In genomic region chrX:113315927-113316326, GRCh38 we compare ENCODE assay signal across 29 cellular contexts.
"Had no signal": no experiment of that assay in that cellular context is flagged by ENCODE, and none has a peak within 500 bp of the region (broad histone marks: within the 10 kb centered on the region; RNA-seq: fewer than 3 reads in every experiment).

No MANE protein-coding gene starts in this region.

- H3K4me3 ChIP-seq: ascending aorta, cardiac muscle cell had no signal

- H3K27ac ChIP-seq: ascending aorta, cardiac muscle cell, VCaP had no signal

- FAIRE-seq: bronchial epithelial cell, TTC549 had no signal

- H3K4me1 ChIP-seq: ascending aorta had no signal

- ATAC-seq: activated CD8-positive, alpha-beta T cell treated with anti-CD3 and anti-CD28 coated beads for 36 hours; activated naive CD8-positive, alpha-beta T cell treated with anti-CD3 and anti-CD28 coated beads, Interleukin-2, amount 50 U/mL, for 24 hours had no signal

- DNase-seq: activated B cell treated with CpG ODN at 0.5 μM for 24 hours; activated CD4-positive, alpha-beta memory T cell treated with anti-CD3 and anti-CD28 coated beads for 36 hours; activated CD4-positive, alpha-beta T cell treated with anti-CD3 and anti-CD28 coated beads for 4 hours; activated CD4-positive, alpha-beta T cell treated with anti-CD3 and anti-CD28 coated beads, Interleukin-2, amount 10 ng/mL, durations not matched to agents 24 days and 14 days; activated CD4-positive, alpha-beta T cell treated with anti-CD3 and anti-CD28 coated beads, Interleukin-2, amount 50 U/mL, for 1 hour; activated CD4-positive, alpha-beta T cell treated with anti-CD3 and anti-CD28 coated beads, Interleukin-2, amount 50 U/mL, for 4 hours; activated CD4-positive, CD25-positive, alpha-beta regulatory T cell treated with anti-CD3 and anti-CD28 coated beads, Interleukin-2, amount 50 U/mL, for 72 hours; activated CD8-positive, alpha-beta memory T cell treated with anti-CD3 and anti-CD28 coated beads, Interleukin-2, amount 50 U/mL, for 4 hours; activated CD8-positive, alpha-beta T cell treated with anti-CD3 and anti-CD28 coated beads for 36 hours; activated effector memory CD4-positive, alpha-beta T cell treated with Interleukin-2 at 50 U/mL for 16 hours; activated gamma-delta T cell; activated naive CD4-positive, alpha-beta T cell treated with anti-CD3 and anti-CD28 coated beads, Interleukin-2, amount 10 ng/mL, durations not matched to agents 7 days and 5 days; activated naive CD4-positive, alpha-beta T cell treated with Interleukin-2 at 50 U/mL for 16 hours; activated naive CD8-positive, alpha-beta T cell treated with anti-CD3 and anti-CD28 coated beads, Interleukin-2, amount 10 ng/mL, durations not matched to agents 7 days and 5 days; activated naive CD8-positive, alpha-beta T cell treated with anti-CD3 and anti-CD28 coated beads, Interleukin-2, amount 50 U/mL, for 24 hours; activated T-cell treated with anti-CD3 and anti-CD28 coated beads, Interleukin-2, amount 50 U/mL, for 24 hours; activated T-cell treated with anti-CD3 and anti-CD28 coated beads, Interleukin-2, amount 50 U/mL, for 48 hours; amygdala; anterior cingulate cortex; caudate nucleus; cerebellar nuclear complex; T-helper 1 cell; T-helper 2 cell; T-helper 9 cell had no signal

- H3K9me3 ChIP-seq: ascending aorta had no signal
